In genomic region chr2:224331698-224332097, GRCh38 we compare ENCODE assay signal across 15 cellular contexts.
A peak's percentile ranks its signal among the peaks of the same experiment; 100 is the strongest.
DNase-seq lines count a peak whose midpoint lies in the region; TF ChIP-seq lines count a peak whose summit lies in the region.
"Had no signal": no experiment of that assay in that cellular context is flagged by ENCODE, and none has a peak within 500 bp of the region (broad histone marks: within the 10 kb centered on the region; RNA-seq: fewer than 3 reads in every experiment).

No MANE protein-coding gene starts in this region.

- POLR2A ChIA-PET in MCF 10A (lab: Yijun Ruan, JAX): no interaction called here

- H3K36me3 ChIP-seq in mammary epithelial cell (ENCODE audit: insufficient read depth, low read length) (no peaks in the 10 kb centered on the region), left ventricle myocardium inferior (no peaks in the 10 kb centered on the region)

- TF ChIP-seq CTCF in mammary epithelial cell (conservative IDR thresholded peaks at IDR 0.05 in 1 of 2, IDR thresholded peaks at IDR 0.05 in 1 of 2; ENCODE audit: extremely low read depth in 1 of 2, insufficient read depth in 1 of 2, low read depth in 1 of 2, low read length in 2 of 2) (no peak), MCF 10A (IDR thresholded peaks at IDR 0.05; ENCODE audit: unreplicated experiment) (no peak), nephron progenitor cell (IDR thresholded peaks at IDR 0.05) (no peak), type B pancreatic cell (conservative IDR thresholded peaks at IDR 0.05) (no peak), left ventricle myocardium inferior (IDR thresholded peaks at IDR 0.05; ENCODE audit: borderline replicate concordance) (no peak)

- H4K20me1 ChIP-seq in mammary epithelial cell (ENCODE audit: insufficient read depth, low read length): no peaks in the 10 kb centered on the region

- DNase-seq in mammary epithelial cell (no peak), MCF 10A (ENCODE audit: unreplicated experiment) (no peak), SK-N-DZ (ENCODE audit: low spot score) (peak; percentile 90), nephron progenitor cell (no peak), type B pancreatic cell (ENCODE audit: extremely low spot score, unreplicated experiment) (no peak), left ventricle myocardium inferior (no peak), NCI-H2029 treated with DMSO at 0.1 percent for 48 hours (lab: John Stamatoyannopoulos, UW) (no peak), SIG-M5 (lab: John Stamatoyannopoulos, UW) (no peak)
- DNase-seq: C1 segment of cervical spinal cord; CD4-positive, alpha-beta memory T cell; DMS79; GM23248; H9 had no signal

- no peak overlapping the region for H3K4me3 ChIP-seq in mammary epithelial cell (replicated peaks in 1 of 3; ENCODE audit: insufficient read depth in 1 of 3, low read depth in 2 of 3, low read length in 3 of 3)
- H3K4me3 ChIP-seq in left ventricle myocardium inferior: no peak overlapping the region
- H3K4me3 ChIP-seq: GM12878, GM23248 had no signal

- H3K27ac Mint-ChIP-seq in MCF 10A (ENCODE audit: low read depth, unreplicated experiment) (no peak overlapping the region), nephron progenitor cell (peak overlapping the region; percentile 62), type B pancreatic cell (peak overlapping the region; percentile 22)
- H3K27ac Mint-ChIP-seq: B cell; CD4-positive, alpha-beta memory T cell; H9 had no signal

- no peak overlapping the region for H3K9ac ChIP-seq in mammary epithelial cell (ENCODE audit: insufficient read depth, low read length)
- H3K9ac ChIP-seq: GM23248 had no signal

- intact Hi-C loops in mammary epithelial cell (cut with micrococcal nuclease): no loop called here
- intact Hi-C loops in MCF 10A (cut with micrococcal nuclease): no loop called here
- intact Hi-C loops in left ventricle myocardium inferior (cut with micrococcal nuclease): no loop called here

- H3K9me3 Mint-ChIP-seq in MCF 10A (ENCODE audit: unreplicated experiment) (peaks cover 2% of the 10 kb centered on the region), nephron progenitor cell (no peaks in the 10 kb centered on the region), type B pancreatic cell (peaks cover 11% of the 10 kb centered on the region)

- no TSS peak for BruUV-seq in mammary epithelial cell (replicated peaks; lab: Mats Ljungman, UMichigan)
- BruUV-seq in MCF 10A (replicated peaks; lab: Mats Ljungman, UMichigan): no TSS peak

- peaks cover 6% of the 10 kb centered on the region for H3K4me1 Mint-ChIP-seq in MCF 10A (ENCODE audit: insufficient read depth, unreplicated experiment)
- H3K4me1 Mint-ChIP-seq in nephron progenitor cell: peaks cover 7% of the 10 kb centered on the region
- H3K4me1 Mint-ChIP-seq in type B pancreatic cell (ENCODE audit: unreplicated experiment): no peaks in the 10 kb centered on the region
- H3K4me1 Mint-ChIP-seq: B cell; CD4-positive, alpha-beta memory T cell; H9 had no signal

- no peaks in the 10 kb centered on the region for H3K79me2 ChIP-seq in mammary epithelial cell (ENCODE audit: insufficient read depth, low read length)

- H3K9me3 ChIP-seq in mammary epithelial cell (replicated peaks; ENCODE audit: insufficient read depth, low read length): no peaks in the 10 kb centered on the region
- H3K9me3 ChIP-seq in left ventricle myocardium inferior (replicated peaks): no peaks in the 10 kb centered on the region

- H3K4me2 ChIP-seq in mammary epithelial cell (ENCODE audit: insufficient read depth, low read depth, low read length): no peak overlapping the region

- CTCF ChIA-PET in mammary epithelial cell (lab: Charles Lee; ENCODE audit: low non-redundant PET) (no interaction called here), MCF 10A (lab: Yijun Ruan, JAX) (interaction anchor here (0.7 kb wide), 1 partner anchor 993 kb away, joined by 3 read pairs; no protein-coding TSS in a partner anchor)

- H3K36me3 Mint-ChIP-seq in MCF 10A (ENCODE audit: insufficient read depth, unreplicated experiment): no peaks in the 10 kb centered on the region
- no peaks in the 10 kb centered on the region for H3K36me3 Mint-ChIP-seq in nephron progenitor cell (ENCODE audit: low read depth)
- no peaks in the 10 kb centered on the region for H3K36me3 Mint-ChIP-seq in type B pancreatic cell
- H3K36me3 Mint-ChIP-seq: CD4-positive, alpha-beta memory T cell had no signal

- H3K27me3 ChIP-seq in mammary epithelial cell (ENCODE audit: insufficient read depth, low read length) (no peaks in the 10 kb centered on the region), left ventricle myocardium inferior (ENCODE audit: low read depth) (peaks cover 44% of the 10 kb centered on the region)

- no peak overlapping the region for H3K27ac ChIP-seq in mammary epithelial cell (ENCODE audit: insufficient read depth, low read depth, low read length)
- H3K27ac ChIP-seq in left ventricle myocardium inferior (replicated peaks): no peak overlapping the region
- H3K27ac ChIP-seq: GM23248 had no signal

- 31% methylated on average over 8 of the region's 8 CpGs for WGBS in mammary epithelial cell (ENCODE audit: low coverage, missing lambda C conversion rate)

- H3K4me3 Mint-ChIP-seq in MCF 10A (ENCODE audit: unreplicated experiment) (no peak overlapping the region), nephron progenitor cell (no peak overlapping the region), type B pancreatic cell (no peak overlapping the region)
- H3K4me3 Mint-ChIP-seq: B cell; CD4-positive, alpha-beta memory T cell; H9 had no signal

- H3K4me1 ChIP-seq in mammary epithelial cell (ENCODE audit: insufficient read depth, low read length) (no peaks in the 10 kb centered on the region), left ventricle myocardium inferior (no peaks in the 10 kb centered on the region)

- H3K27me3 Mint-ChIP-seq in MCF 10A (ENCODE audit: insufficient read depth, unreplicated experiment): peaks cover 11% of the 10 kb centered on the region
- peaks cover 6% of the 10 kb centered on the region for H3K27me3 Mint-ChIP-seq in nephron progenitor cell (ENCODE audit: low read depth, poor library complexity)
- H3K27me3 Mint-ChIP-seq in type B pancreatic cell: no peaks in the 10 kb centered on the region

- in situ Hi-C loops in mammary epithelial cell (cut with MboI; ENCODE audit: low sequenced_read_pairs in 2 of 2): no loop called here

- dilution Hi-C loops in mammary epithelial cell (cut with HindIII; ENCODE audit: low sequenced_read_pairs): no loop called here

- peak overlapping the region; percentile 43 for H2AFZ ChIP-seq in mammary epithelial cell (ENCODE audit: low read depth, low read length)
- H2AFZ ChIP-seq: GM23248 had no signal
